17 cellular contexts compared by ENCODE assay signal in genomic region chr6:134787261-134787871, GRCh38.
DNase-seq lines count a peak whose midpoint lies in the region; ATAC-seq and TF ChIP-seq lines count a peak whose summit lies in the region.
"Had no signal": no experiment of that assay in that cellular context is flagged by ENCODE, and none has a peak within 500 bp of the region (broad histone marks: within the 10 kb centered on the region; RNA-seq: fewer than 3 reads in every experiment).

No MANE protein-coding gene starts in this region.

- no peaks in the 10 kb centered on the region for H3K36me3 ChIP-seq in PC-3 (ENCODE audit: low read depth, low read length)
- no peaks in the 10 kb centered on the region for H3K36me3 ChIP-seq in parathyroid adenoma (ENCODE audit: control insufficient read depth, insufficient read depth, low read length)

- H3K4me2 ChIP-seq in PC-3 (ENCODE audit: low read length) (peak overlapping the region; percentile 39), parathyroid adenoma (ENCODE audit: low read length) (no peak overlapping the region)

- no peaks in the 10 kb centered on the region for H3K9me2 ChIP-seq in PC-3 (replicated peaks; ENCODE audit: low read length)

- H3K36me3 Mint-ChIP-seq in activated naive CD4-positive, alpha-beta T cell treated with anti-CD3 and anti-CD28 coated beads for 36 hours (ENCODE audit: low read depth), result peaks cover 2% of the 10 kb centered on the region
- H3K36me3 Mint-ChIP-seq in activated CD8-positive, alpha-beta T cell treated with anti-CD3 and anti-CD28 coated beads, Interleukin-2, amount 10 ng/mL, durations not matched to agents 7 days and 5 days (ENCODE audit: low read depth), result no peaks in the 10 kb centered on the region
- H3K36me3 Mint-ChIP-seq: immature natural killer cell had no signal

- no peaks in the 10 kb centered on the region for H3K27me3 ChIP-seq in PC-3 (ENCODE audit: low read length)
- no peaks in the 10 kb centered on the region for H3K27me3 ChIP-seq in parathyroid adenoma (ENCODE audit: control insufficient read depth, insufficient read depth, low read length)

- peak; percentile 95 for ATAC-seq in PC-3
- ATAC-seq in activated CD8-positive, alpha-beta T cell treated with anti-CD3 and anti-CD28 coated beads, Interleukin-2, amount 10 ng/mL, durations not matched to agents 7 days and 5 days, result no peak
- ATAC-seq: activated T-helper 17 cell treated with anti-CD3 and anti-CD28 coated beads, Interleukin-2, amount 50 U/mL, for 72 hours had no signal

- no peak overlapping the region for H3K27ac Mint-ChIP-seq in activated naive CD4-positive, alpha-beta T cell treated with anti-CD3 and anti-CD28 coated beads for 36 hours
- no peak overlapping the region for H3K27ac Mint-ChIP-seq in activated CD8-positive, alpha-beta T cell treated with anti-CD3 and anti-CD28 coated beads, Interleukin-2, amount 10 ng/mL, durations not matched to agents 7 days and 5 days
- H3K27ac Mint-ChIP-seq: activated CD4-positive, alpha-beta T cell treated with anti-CD3 and anti-CD28 coated beads, Interleukin-2, amount 10 ng/mL, durations not matched to agents 7 days and 5 days; activated T-helper 17 cell treated with anti-CD3 and anti-CD28 coated beads, Interleukin-2, amount 50 U/mL, for 72 hours; CD4-positive, alpha-beta memory T cell; immature natural killer cell; T-helper 1 cell treated with Interleukin-12 subunit alpha and Interleukin-12 subunit beta and Interleukin-4 antibody, amounts not matched to agents 30 μg/mL and 1 μg/mL, for 36 hours had no signal

- no TSS peak for BruUV-seq in PC-3 (replicated peaks; lab: Mats Ljungman, UMichigan)

- H2AFZ ChIP-seq in PC-3 (ENCODE audit: low read length), result no peak overlapping the region
- H2AFZ ChIP-seq in parathyroid adenoma, result peak overlapping the region; percentile 21

- intact Hi-C loops in PC-3 (cut with micrococcal nuclease), result no loop called here
- intact Hi-C loops in activated naive CD4-positive, alpha-beta T cell treated with anti-CD3 and anti-CD28 coated beads for 36 hours (cut with micrococcal nuclease), result no loop called here

- H3K9me3 ChIP-seq in PC-3 (ENCODE audit: low read length), result no peaks in the 10 kb centered on the region
- no peaks in the 10 kb centered on the region for H3K9me3 ChIP-seq in parathyroid adenoma (ENCODE audit: control insufficient read depth, low read length)

- TF ChIP-seq CTCF in PC-3 (conservative IDR thresholded peaks at IDR 0.05; ENCODE audit: low read depth, low read length) (no peak), epithelial cell of esophagus (IDR thresholded peaks at IDR 0.05; ENCODE audit: insufficient read depth, low read depth, low read length, missing control alignments) (no peak), parathyroid adenoma (IDR thresholded peaks at IDR 0.05) (no peak)

- H3K4me3 ChIP-seq in PC-3 (ENCODE audit: low read length), result no peak overlapping the region
- no peak overlapping the region for H3K4me3 ChIP-seq in epithelial cell of esophagus (ENCODE audit: low read length)
- H3K4me3 ChIP-seq in parathyroid adenoma (ENCODE audit: low read depth, low read length), result no peak overlapping the region

- no peaks in the 10 kb centered on the region for H3K4me1 Mint-ChIP-seq in activated naive CD4-positive, alpha-beta T cell treated with anti-CD3 and anti-CD28 coated beads for 36 hours (ENCODE audit: low read depth)
- H3K4me1 Mint-ChIP-seq in activated CD8-positive, alpha-beta T cell treated with anti-CD3 and anti-CD28 coated beads, Interleukin-2, amount 10 ng/mL, durations not matched to agents 7 days and 5 days (ENCODE audit: low read depth), result no peaks in the 10 kb centered on the region
- H3K4me1 Mint-ChIP-seq: activated CD4-positive, alpha-beta T cell treated with anti-CD3 and anti-CD28 coated beads, Interleukin-2, amount 10 ng/mL, durations not matched to agents 7 days and 5 days; activated T-helper 17 cell treated with anti-CD3 and anti-CD28 coated beads, Interleukin-2, amount 50 U/mL, for 72 hours; CD4-positive, alpha-beta memory T cell; immature natural killer cell had no signal

- no peaks in the 10 kb centered on the region for H3F3A ChIP-seq in PC-3 (ENCODE audit: low read length, unreplicated experiment)

- H3K27ac ChIP-seq in PC-3 (ENCODE audit: low read length), result peak overlapping the region; percentile 19
- no peak overlapping the region for H3K27ac ChIP-seq in parathyroid adenoma

- H4K20me1 ChIP-seq in PC-3 (ENCODE audit: low read length), result no peaks in the 10 kb centered on the region

- POLR2A ChIA-PET in PC-3 (lab: Charles Lee; ENCODE audit: unreplicated experiment), result no interaction called here
- POLR2A ChIA-PET in activated CD8-positive, alpha-beta T cell treated with anti-CD3 and anti-CD28 coated beads, Interleukin-2, amount 10 ng/mL, durations not matched to agents 7 days and 5 days (lab: Charles Lee), result no interaction called here

- H3K9me3 Mint-ChIP-seq in activated naive CD4-positive, alpha-beta T cell treated with anti-CD3 and anti-CD28 coated beads for 36 hours, result peaks cover 19% of the 10 kb centered on the region
- H3K9me3 Mint-ChIP-seq in activated CD8-positive, alpha-beta T cell treated with anti-CD3 and anti-CD28 coated beads, Interleukin-2, amount 10 ng/mL, durations not matched to agents 7 days and 5 days (ENCODE audit: insufficient read depth), result peaks cover 19% of the 10 kb centered on the region

- H3K9ac ChIP-seq in PC-3 (ENCODE audit: low read length), result no peak overlapping the region
- H3K9ac ChIP-seq in parathyroid adenoma, result no peak overlapping the region

- H3K27me3 Mint-ChIP-seq in activated naive CD4-positive, alpha-beta T cell treated with anti-CD3 and anti-CD28 coated beads for 36 hours (ENCODE audit: low read depth), result peaks cover 2% of the 10 kb centered on the region
- H3K27me3 Mint-ChIP-seq in activated CD8-positive, alpha-beta T cell treated with anti-CD3 and anti-CD28 coated beads, Interleukin-2, amount 10 ng/mL, durations not matched to agents 7 days and 5 days (ENCODE audit: low read depth), result peaks cover 2% of the 10 kb centered on the region

- H3K79me2 ChIP-seq in PC-3 (ENCODE audit: low read length) (no peaks in the 10 kb centered on the region), parathyroid adenoma (no peaks in the 10 kb centered on the region)

- DNase-seq in ELR (ENCODE audit: low read depth) (peak; percentile 87), PC-3 (peak; percentile 73), epithelial cell of esophagus (ENCODE audit: low read depth) (peak; percentile 86), inferior parietal cortex (ENCODE audit: extremely low spot score) (no peak), NCI-H1092 (lab: John Stamatoyannopoulos, UW) (no peak)
- no peak for DNase-seq in activated naive CD4-positive, alpha-beta T cell treated with anti-CD3 and anti-CD28 coated beads for 36 hours
- no peak for DNase-seq in activated CD8-positive, alpha-beta T cell treated with anti-CD3 and anti-CD28 coated beads, Interleukin-2, amount 10 ng/mL, durations not matched to agents 7 days and 5 days
- DNase-seq: activated CD4-positive, alpha-beta T cell treated with anti-CD3 and anti-CD28 coated beads, Interleukin-2, amount 10 ng/mL, durations not matched to agents 7 days and 5 days; CD4-positive, alpha-beta memory T cell; immature natural killer cell; NCI-H2227 treated with DMSO at 0.1 percent for 48 hours; OCI-M1; stimulated activated CD4-positive, alpha-beta T cell treated with anti-CD3 and anti-CD28 coated beads, Interleukin-4, amount 100 ng/mL, for 24 hours; stimulated activated naive CD4-positive, alpha-beta T cell treated with Interleukin-2 at 50 U/mL for 16 hours had no signal

- no peak overlapping the region for H3K4me3 Mint-ChIP-seq in activated naive CD4-positive, alpha-beta T cell treated with anti-CD3 and anti-CD28 coated beads for 36 hours
- no peak overlapping the region for H3K4me3 Mint-ChIP-seq in activated CD8-positive, alpha-beta T cell treated with anti-CD3 and anti-CD28 coated beads, Interleukin-2, amount 10 ng/mL, durations not matched to agents 7 days and 5 days
- H3K4me3 Mint-ChIP-seq: activated CD4-positive, alpha-beta T cell treated with anti-CD3 and anti-CD28 coated beads, Interleukin-2, amount 10 ng/mL, durations not matched to agents 7 days and 5 days; activated T-helper 17 cell treated with anti-CD3 and anti-CD28 coated beads, Interleukin-2, amount 50 U/mL, for 72 hours; CD4-positive, alpha-beta memory T cell; immature natural killer cell; T-helper 1 cell treated with Interleukin-12 subunit alpha and Interleukin-12 subunit beta and Interleukin-4 antibody, amounts not matched to agents 30 μg/mL and 1 μg/mL, for 36 hours had no signal

- H3K4me1 ChIP-seq in PC-3 (ENCODE audit: insufficient read depth, low read length) (peaks cover 16% of the 10 kb centered on the region), parathyroid adenoma (no peaks in the 10 kb centered on the region)

- CTCF ChIA-PET in PC-3 (lab: Charles Lee), result no interaction called here
- CTCF ChIA-PET in activated naive CD4-positive, alpha-beta T cell treated with anti-CD3 and anti-CD28 coated beads for 36 hours (lab: Charles Lee), result interaction anchor here (0.7 kb wide), 1 partner anchor 638 kb away, joined by 3 read pairs; no protein-coding TSS in a partner anchor
- CTCF ChIA-PET in activated CD8-positive, alpha-beta T cell treated with anti-CD3 and anti-CD28 coated beads, Interleukin-2, amount 10 ng/mL, durations not matched to agents 7 days and 5 days (lab: Charles Lee), result no interaction called here

Comparison
In these comparisons a context has a peak if more than half of its experiments do, and no peak if none do; other contexts are left out.
1. DNase-seq: peak in ELR (single experiment), PC-3 (single experiment) and epithelial cell of esophagus (single experiment); none in inferior parietal cortex (single experiment), activated naive CD4-positive, alpha-beta T cell treated with anti-CD3 and anti-CD28 coated beads for 36 hours (single experiment), NCI-H1092 (single experiment) and activated CD8-positive, alpha-beta T cell treated with anti-CD3 and anti-CD28 coated beads, Interleukin-2, amount 10 ng/mL, durations not matched to agents 7 days and 5 days (single experiment).